ENCODE assay signal across 1 cellular context in the genomic region with DNA sequence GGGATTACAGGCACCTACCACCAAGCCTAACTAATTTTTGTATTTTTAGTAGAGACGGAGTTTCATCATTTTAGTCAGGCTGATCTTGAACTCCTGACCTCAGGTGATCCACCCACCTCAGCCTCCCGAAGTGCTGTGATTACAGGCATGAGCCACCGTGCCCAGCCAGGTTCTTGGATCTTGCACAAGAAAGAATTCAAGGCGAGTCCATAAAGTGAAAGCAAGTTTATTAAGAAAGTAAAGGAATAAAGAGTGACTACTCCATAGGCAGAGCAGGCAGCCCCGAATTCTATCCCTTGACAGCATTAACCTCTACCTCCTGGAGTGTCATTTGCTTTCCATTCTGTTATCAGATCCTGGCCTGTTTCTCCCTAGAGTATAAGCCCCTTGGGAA. TPM values are rescaled to one million over a fixed set of nuclear protein-coding genes. Genes with fewer than 3 reads are reported as not detected.
"Had no signal": no experiment of that assay in that cellular context is flagged by ENCODE, and none has a peak within 500 bp of the region (broad histone marks: within the 10 kb centered on the region; RNA-seq: fewer than 3 reads in every experiment).

No MANE protein-coding gene starts in this region.

RNA-seq across cellular contexts. Expression of gene CHST3, which starts 44.1 kb away (rescaled TPM):
- total RNA-seq: natural killer cell treated with Interleukin-12 subunit alpha and Interleukin-12 subunit beta and Interleukin-15 and Interleukin-18, amount 100 ng/mL, for 72 hours had no signal
